11 cellular contexts compared by ENCODE assay signal in the genomic region with DNA sequence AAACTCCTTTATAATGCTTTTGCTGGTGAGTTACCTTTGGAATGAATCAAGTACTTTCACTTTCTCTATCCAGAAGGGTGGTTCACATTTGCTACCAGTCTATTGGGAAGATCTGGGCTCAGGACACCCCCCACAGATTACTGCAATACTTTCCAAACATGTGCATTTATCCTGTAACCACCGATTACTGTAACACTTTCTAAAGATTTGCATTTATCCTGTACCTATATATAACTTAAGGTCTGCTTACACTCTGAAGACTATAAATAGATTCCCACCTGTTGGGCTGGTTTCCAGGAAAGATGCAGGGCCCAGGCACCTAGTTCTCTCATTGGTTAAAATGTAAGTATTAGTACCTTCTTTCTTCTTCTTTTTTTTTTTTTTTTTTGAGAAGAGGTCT.
DNase-seq lines count a peak whose midpoint lies in the region; ATAC-seq and TF ChIP-seq lines count a peak whose summit lies in the region.
"Had no signal": no experiment of that assay in that cellular context is flagged by ENCODE, and none has a peak within 500 bp of the region (broad histone marks: within the 10 kb centered on the region; RNA-seq: fewer than 3 reads in every experiment).

No MANE protein-coding gene starts in this region.

- no peak overlapping the region for H3K14ac ChIP-seq in mesenchymal stem cell (ENCODE audit: low read length in 2 of 2)

- H3K4me2 ChIP-seq in mesenchymal stem cell (ENCODE audit: low read length, poor library complexity, severe bottlenecking) (no peak overlapping the region), hepatocyte (no peak overlapping the region)

- no peak overlapping the region for H4K8ac ChIP-seq in mesenchymal stem cell (ENCODE audit: low read length)

- H4K91ac ChIP-seq in mesenchymal stem cell (ENCODE audit: low read length): no peak overlapping the region

- no peaks in the 10 kb centered on the region for H3K27me3 ChIP-seq in mesenchymal stem cell (ENCODE audit: control insufficient read depth in 1 of 2, insufficient read depth in 1 of 2, low read length in 2 of 2)
- H3K27me3 ChIP-seq in hepatocyte: no peaks in the 10 kb centered on the region
- H3K27me3 ChIP-seq: gastrocnemius medialis, sigmoid colon had no signal

- H3K23ac ChIP-seq in mesenchymal stem cell (ENCODE audit: low read length in 2 of 2): no peak overlapping the region

- peak overlapping the region in 1 of 2 experiments; percentile 42 for H3K4me3 ChIP-seq in mesenchymal stem cell (ENCODE audit: insufficient read depth in 1 of 2, low read depth in 1 of 2, low read length in 2 of 2)
- H3K4me3 ChIP-seq in hepatocyte: no peak overlapping the region
- H3K4me3 ChIP-seq: gastrocnemius medialis, sigmoid colon had no signal

- no peaks in the 10 kb centered on the region for H3K79me1 ChIP-seq in mesenchymal stem cell (replicated peaks; ENCODE audit: low read length, poor library complexity, severe bottlenecking)

- H2BK120ac ChIP-seq in mesenchymal stem cell (ENCODE audit: low read depth, low read length): no peak overlapping the region

- no peak overlapping the region for H2BK12ac ChIP-seq in mesenchymal stem cell (ENCODE audit: low read length in 2 of 2)

- no peak overlapping the region for H3K27ac ChIP-seq in mesenchymal stem cell (ENCODE audit: low read length, poor library complexity, severe bottlenecking)
- H3K27ac ChIP-seq in hepatocyte: no peak overlapping the region
- H3K27ac ChIP-seq: gastrocnemius medialis, RWPE1, sigmoid colon had no signal

- peak overlapping the region; percentile 26 for H3K9ac ChIP-seq in mesenchymal stem cell (ENCODE audit: low read length)

- no peak overlapping the region for H3K18ac ChIP-seq in mesenchymal stem cell (ENCODE audit: low read depth in 1 of 2, low read length in 2 of 2)

- no peak overlapping the region for H3K4ac ChIP-seq in mesenchymal stem cell (ENCODE audit: low read depth in 1 of 2, low read length in 2 of 2)

- ATAC-seq in GM21723 (IDR thresholded peaks at IDR 0.05; ENCODE audit: unreplicated experiment) (peak; percentile 93), GM21786 (IDR thresholded peaks at IDR 0.05; ENCODE audit: unreplicated experiment) (no peak)
- ATAC-seq: gastrocnemius medialis had no signal

- H3K9me3 ChIP-seq in mesenchymal stem cell (ENCODE audit: control insufficient read depth, low read length): no peaks in the 10 kb centered on the region
- no peaks in the 10 kb centered on the region for H3K9me3 ChIP-seq in hepatocyte (ENCODE audit: low read depth)
- H3K9me3 ChIP-seq: gastrocnemius medialis, sigmoid colon had no signal

- H3K4me1 ChIP-seq in mesenchymal stem cell (ENCODE audit: control insufficient read depth, insufficient read depth, low read depth, low read length): no peaks in the 10 kb centered on the region
- no peaks in the 10 kb centered on the region for H3K4me1 ChIP-seq in hepatocyte (ENCODE audit: insufficient read depth)
- H3K4me1 ChIP-seq: sigmoid colon had no signal

- H3K36me3 ChIP-seq in mesenchymal stem cell (ENCODE audit: control insufficient read depth in 1 of 2, insufficient read depth in 2 of 2, low read depth in 1 of 2, low read length in 2 of 2): no peaks in the 10 kb centered on the region
- H3K36me3 ChIP-seq in hepatocyte (replicated peaks; ENCODE audit: insufficient read depth, low read depth): no peaks in the 10 kb centered on the region
- H3K36me3 ChIP-seq: gastrocnemius medialis, sigmoid colon had no signal

- H4K20me1 ChIP-seq in hepatocyte (ENCODE audit: insufficient read depth, poor library complexity, severe bottlenecking): no peaks in the 10 kb centered on the region

- no peak overlapping the region for H2AFZ ChIP-seq in mesenchymal stem cell (ENCODE audit: low read depth, low read length)
- H2AFZ ChIP-seq in hepatocyte: no peak overlapping the region

- 100% methylated on average over 1 of the region's 1 CpG for WGBS in mesenchymal stem cell
- WGBS in hepatocyte (ENCODE audit: low lambda C conversion rate, missing lambda C conversion rate): 67% methylated on average over 1 of the region's 1 CpG

- no peaks in the 10 kb centered on the region for H3K79me2 ChIP-seq in hepatocyte

- H2AK5ac ChIP-seq in mesenchymal stem cell (ENCODE audit: low read length, severe bottlenecking): no peak overlapping the region

- H2BK5ac ChIP-seq in mesenchymal stem cell (ENCODE audit: low read depth, low read length, poor library complexity, severe bottlenecking): no peak overlapping the region

- no peak for TF ChIP-seq CTCF in hepatocyte (IDR thresholded peaks at IDR 0.05; ENCODE audit: poor library complexity)

- H2BK15ac ChIP-seq in mesenchymal stem cell (ENCODE audit: low read depth, poor library complexity, severe bottlenecking): no peak overlapping the region

- DNase-seq in NCI-H1417 (lab: John Stamatoyannopoulos, UW) (peak in 2 of 3 experiments; percentile 50 to 61), NCI-H1417 treated with DMSO at 0.1 percent for 48 hours (lab: John Stamatoyannopoulos, UW) (no peak), NCI-H345 treated with DMSO at 0.1 percent for 48 hours (lab: John Stamatoyannopoulos, UW; ENCODE audit: unreplicated experiment) (peak; percentile 16), mesenchymal stem cell (no peak), iPS-NIHi7 (ENCODE audit: extremely low spot score) (no peak), hepatocyte (ENCODE audit: low spot score) (no peak)
- DNase-seq: gastrocnemius medialis, sigmoid colon had no signal

- H3K9me2 ChIP-seq in hepatocyte (replicated peaks; ENCODE audit: insufficient read depth): no peaks in the 10 kb centered on the region

Comparison
In these comparisons a context has a peak if more than half of its experiments do, and no peak if none do; other contexts are left out.
1. DNase-seq: peak in NCI-H1417 (2 of 3) and NCI-H345 treated with DMSO at 0.1 percent for 48 hours (single experiment); none in NCI-H1417 treated with DMSO at 0.1 percent for 48 hours (single experiment), mesenchymal stem cell (single experiment), iPS-NIHi7 (single experiment) and hepatocyte (single experiment).